Comparison of ENCODE assay signal across 1 cellular context in the genomic region with DNA sequence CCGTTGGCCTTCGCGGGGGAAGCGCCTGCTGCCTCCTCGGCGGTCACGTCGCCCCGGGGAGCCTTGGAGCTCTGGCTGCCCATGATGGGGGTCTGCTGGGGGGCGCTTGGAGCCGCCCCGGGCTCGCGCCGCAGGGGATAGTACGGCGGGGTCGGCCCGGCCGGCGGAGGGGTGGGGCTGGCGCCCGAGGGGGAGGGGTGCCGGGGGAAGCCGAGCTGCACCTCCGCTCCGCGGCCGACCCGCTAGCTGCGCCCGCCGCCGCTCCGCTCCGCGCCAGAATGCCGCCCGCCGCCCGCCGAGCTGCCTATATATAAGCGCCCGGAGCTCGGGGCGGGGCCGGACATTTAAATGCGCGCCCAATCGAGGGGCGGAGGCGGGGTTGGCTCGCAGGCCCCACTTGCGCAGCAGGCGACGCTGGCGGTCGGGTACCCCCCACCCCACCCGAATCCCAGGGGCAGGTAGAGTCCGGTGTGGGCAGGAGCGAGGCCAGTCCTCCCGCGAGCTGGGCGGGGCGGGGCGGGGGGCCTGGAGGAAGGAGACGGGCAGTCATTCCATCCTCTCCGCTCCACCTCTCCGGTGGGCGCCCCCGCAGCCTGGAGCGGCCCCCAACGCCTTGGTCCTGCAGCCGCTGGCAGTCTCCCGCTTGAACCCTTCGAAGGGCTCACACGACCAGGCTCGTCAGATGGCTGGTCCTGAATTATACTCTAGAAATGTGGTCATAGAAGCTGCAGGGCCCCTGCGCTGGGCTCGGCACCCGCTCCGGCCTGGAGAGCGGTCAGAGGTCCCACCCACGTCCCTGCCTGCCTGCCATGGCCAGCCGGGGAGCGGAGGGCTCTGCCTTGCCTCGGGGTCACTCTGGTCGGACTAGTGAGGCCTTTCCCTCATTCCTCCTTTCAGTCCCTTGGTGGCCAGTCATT.
TF ChIP-seq lines count a peak whose summit lies in the region.

A gene with protein sequence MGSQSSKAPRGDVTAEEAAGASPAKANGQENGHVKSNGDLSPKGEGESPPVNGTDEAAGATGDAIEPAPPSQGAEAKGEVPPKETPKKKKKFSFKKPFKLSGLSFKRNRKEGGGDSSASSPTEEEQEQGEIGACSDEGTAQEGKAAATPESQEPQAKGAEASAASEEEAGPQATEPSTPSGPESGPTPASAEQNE (minus strand): TSS at position 283 of the 917 bp plus-strand sequence. CDS start 200 bp downstream, at position 83.

TF ChIP-seq in HepG2, 621 proteins besides CTCF, POLR2A, EP300 and RAD21 (continued from another document and continues in another):
- TF ChIP-seq, protein P1, sequence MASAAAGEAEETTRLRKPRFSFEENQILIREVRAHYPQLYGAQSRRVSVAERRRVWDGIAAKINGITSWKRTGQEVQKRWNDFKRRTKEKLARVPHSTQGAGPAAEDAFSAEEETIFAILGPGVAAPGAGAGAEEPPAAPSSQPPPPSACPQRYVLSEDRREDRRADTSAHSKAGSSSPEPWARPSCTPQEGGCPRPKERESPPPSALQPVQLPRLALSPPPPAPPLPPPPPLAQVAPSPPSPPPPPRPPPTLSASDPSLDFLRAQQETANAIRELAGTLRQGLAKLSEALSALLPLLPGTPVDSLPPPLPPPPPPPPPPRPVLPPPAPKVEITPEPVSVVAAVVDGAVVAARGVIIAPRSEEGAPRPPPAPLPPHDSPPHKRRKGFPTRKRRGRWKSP (CRISPR knock-in tag; IDR thresholded peaks at IDR 0.05): peak; percentile 53; the same call in 1 of the 2 replicates
- TF ChIP-seq ZFP37 (CRISPR knock-in tag; IDR thresholded peaks at IDR 0.05; ENCODE audit: borderline replicate concordance): no peak
- TF ChIP-seq ZNF253 (CRISPR knock-in tag; IDR thresholded peaks at IDR 0.05; ENCODE audit: borderline replicate concordance): no peak
- TF ChIP-seq MAFK (conservative IDR thresholded peaks at IDR 0.05 in 1 of 2, IDR thresholded peaks at IDR 0.05 in 1 of 2; ENCODE audit: low read length in 2 of 2): no peak
- TF ChIP-seq, protein P2, sequence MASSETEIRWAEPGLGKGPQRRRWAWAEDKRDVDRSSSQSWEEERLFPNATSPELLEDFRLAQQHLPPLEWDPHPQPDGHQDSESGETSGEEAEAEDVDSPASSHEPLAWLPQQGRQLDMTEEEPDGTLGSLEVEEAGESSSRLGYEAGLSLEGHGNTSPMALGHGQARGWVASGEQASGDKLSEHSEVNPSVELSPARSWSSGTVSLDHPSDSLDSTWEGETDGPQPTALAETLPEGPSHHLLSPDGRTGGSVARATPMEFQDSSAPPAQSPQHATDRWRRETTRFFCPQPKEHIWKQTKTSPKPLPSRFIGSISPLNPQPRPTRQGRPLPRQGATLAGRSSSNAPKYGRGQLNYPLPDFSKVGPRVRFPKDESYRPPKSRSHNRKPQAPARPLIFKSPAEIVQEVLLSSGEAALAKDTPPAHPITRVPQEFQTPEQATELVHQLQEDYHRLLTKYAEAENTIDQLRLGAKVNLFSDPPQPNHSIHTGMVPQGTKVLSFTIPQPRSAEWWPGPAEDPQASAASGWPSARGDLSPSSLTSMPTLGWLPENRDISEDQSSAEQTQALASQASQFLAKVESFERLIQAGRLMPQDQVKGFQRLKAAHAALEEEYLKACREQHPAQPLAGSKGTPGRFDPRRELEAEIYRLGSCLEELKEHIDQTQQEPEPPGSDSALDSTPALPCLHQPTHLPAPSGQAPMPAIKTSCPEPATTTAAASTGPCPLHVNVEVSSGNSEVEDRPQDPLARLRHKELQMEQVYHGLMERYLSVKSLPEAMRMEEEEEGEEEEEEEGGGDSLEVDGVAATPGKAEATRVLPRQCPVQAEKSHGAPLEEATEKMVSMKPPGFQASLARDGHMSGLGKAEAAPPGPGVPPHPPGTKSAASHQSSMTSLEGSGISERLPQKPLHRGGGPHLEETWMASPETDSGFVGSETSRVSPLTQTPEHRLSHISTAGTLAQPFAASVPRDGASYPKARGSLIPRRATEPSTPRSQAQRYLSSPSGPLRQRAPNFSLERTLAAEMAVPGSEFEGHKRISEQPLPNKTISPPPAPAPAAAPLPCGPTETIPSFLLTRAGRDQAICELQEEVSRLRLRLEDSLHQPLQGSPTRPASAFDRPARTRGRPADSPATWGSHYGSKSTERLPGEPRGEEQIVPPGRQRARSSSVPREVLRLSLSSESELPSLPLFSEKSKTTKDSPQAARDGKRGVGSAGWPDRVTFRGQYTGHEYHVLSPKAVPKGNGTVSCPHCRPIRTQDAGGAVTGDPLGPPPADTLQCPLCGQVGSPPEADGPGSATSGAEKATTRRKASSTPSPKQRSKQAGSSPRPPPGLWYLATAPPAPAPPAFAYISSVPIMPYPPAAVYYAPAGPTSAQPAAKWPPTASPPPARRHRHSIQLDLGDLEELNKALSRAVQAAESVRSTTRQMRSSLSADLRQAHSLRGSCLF (CRISPR knock-in tag; IDR thresholded peaks at IDR 0.05; ENCODE audit: borderline replicate concordance): no peak
- TF ChIP-seq GATA4 (IDR thresholded peaks at IDR 0.05; ENCODE audit: borderline replicate concordance, low read depth): 0 out of 2 replicates have a peak, but pooled peaks have one; percentile 60
- TF ChIP-seq, protein P3, sequence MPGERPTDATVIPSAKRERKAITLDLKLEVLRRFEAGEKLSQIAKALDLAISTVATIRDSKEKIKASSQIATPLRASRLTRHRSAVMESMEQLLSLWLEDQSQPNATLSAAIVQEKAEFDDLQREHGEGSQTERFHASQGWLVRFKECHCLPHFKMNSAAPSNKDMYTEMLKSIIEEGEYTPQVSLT (CRISPR knock-in tag; IDR thresholded peaks at IDR 0.05; ENCODE audit: borderline replicate concordance, low read depth): no peak
- peak; percentile 60 for TF ChIP-seq ZMYM4 (CRISPR knock-in tag; IDR thresholded peaks at IDR 0.05)
- no peak for TF ChIP-seq SALL2 (CRISPR knock-in tag; IDR thresholded peaks at IDR 0.05)
- no peak for TF ChIP-seq ZNF326 (CRISPR knock-in tag; IDR thresholded peaks at IDR 0.05; ENCODE audit: borderline replicate concordance)
- TF ChIP-seq ZNF644 (CRISPR knock-in tag; IDR thresholded peaks at IDR 0.05; ENCODE audit: low read depth): no peak
- TF ChIP-seq, protein P4, sequence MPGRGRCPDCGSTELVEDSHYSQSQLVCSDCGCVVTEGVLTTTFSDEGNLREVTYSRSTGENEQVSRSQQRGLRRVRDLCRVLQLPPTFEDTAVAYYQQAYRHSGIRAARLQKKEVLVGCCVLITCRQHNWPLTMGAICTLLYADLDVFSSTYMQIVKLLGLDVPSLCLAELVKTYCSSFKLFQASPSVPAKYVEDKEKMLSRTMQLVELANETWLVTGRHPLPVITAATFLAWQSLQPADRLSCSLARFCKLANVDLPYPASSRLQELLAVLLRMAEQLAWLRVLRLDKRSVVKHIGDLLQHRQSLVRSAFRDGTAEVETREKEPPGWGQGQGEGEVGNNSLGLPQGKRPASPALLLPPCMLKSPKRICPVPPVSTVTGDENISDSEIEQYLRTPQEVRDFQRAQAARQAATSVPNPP (CRISPR knock-in tag; IDR thresholded peaks at IDR 0.05): no peak
- no peak for TF ChIP-seq MYNN (CRISPR knock-in tag; IDR thresholded peaks at IDR 0.05; ENCODE audit: low read depth)
- TF ChIP-seq, protein P5, sequence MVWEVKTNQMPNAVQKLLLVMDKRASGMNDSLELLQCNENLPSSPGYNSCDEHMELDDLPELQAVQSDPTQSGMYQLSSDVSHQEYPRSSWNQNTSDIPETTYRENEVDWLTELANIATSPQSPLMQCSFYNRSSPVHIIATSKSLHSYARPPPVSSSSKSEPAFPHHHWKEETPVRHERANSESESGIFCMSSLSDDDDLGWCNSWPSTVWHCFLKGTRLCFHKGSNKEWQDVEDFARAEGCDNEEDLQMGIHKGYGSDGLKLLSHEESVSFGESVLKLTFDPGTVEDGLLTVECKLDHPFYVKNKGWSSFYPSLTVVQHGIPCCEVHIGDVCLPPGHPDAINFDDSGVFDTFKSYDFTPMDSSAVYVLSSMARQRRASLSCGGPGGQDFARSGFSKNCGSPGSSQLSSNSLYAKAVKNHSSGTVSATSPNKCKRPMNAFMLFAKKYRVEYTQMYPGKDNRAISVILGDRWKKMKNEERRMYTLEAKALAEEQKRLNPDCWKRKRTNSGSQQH (CRISPR knock-in tag; IDR thresholded peaks at IDR 0.05; ENCODE audit: low read depth): no peak
- TF ChIP-seq FOXP1 (IDR thresholded peaks at IDR 0.05): no peak
- TF ChIP-seq FOXP1 (CRISPR knock-in tag; IDR thresholded peaks at IDR 0.05): no peak
- peak; percentile 63 for TF ChIP-seq GABPB1 (CRISPR knock-in tag; IDR thresholded peaks at IDR 0.05)
- no peak for TF ChIP-seq SNRNP70 (IDR thresholded peaks at IDR 0.05; ENCODE audit: low read depth, low read length)
- no peak for TF ChIP-seq HOXA9 (CRISPR knock-in tag; IDR thresholded peaks at IDR 0.05; ENCODE audit: borderline replicate concordance)
- no peak; the same call in 1 of the 2 replicates for TF ChIP-seq ZMAT3 (CRISPR knock-in tag; conservative IDR thresholded peaks at IDR 0.05)
- TF ChIP-seq ZC3H13 (CRISPR knock-in tag; IDR thresholded peaks at IDR 0.05): peak; percentile 66
- 0 out of 2 replicates have a peak, but pooled peaks have one; percentile 30 for TF ChIP-seq MED1 (CRISPR knock-in tag; IDR thresholded peaks at IDR 0.05)
- TF ChIP-seq EHMT2 (IDR thresholded peaks at IDR 0.05; ENCODE audit: borderline replicate concordance, low read depth, low read length): no peak
- TF ChIP-seq ZNF746 (CRISPR knock-in tag; IDR thresholded peaks at IDR 0.05): no peak
- TF ChIP-seq, protein P6, sequence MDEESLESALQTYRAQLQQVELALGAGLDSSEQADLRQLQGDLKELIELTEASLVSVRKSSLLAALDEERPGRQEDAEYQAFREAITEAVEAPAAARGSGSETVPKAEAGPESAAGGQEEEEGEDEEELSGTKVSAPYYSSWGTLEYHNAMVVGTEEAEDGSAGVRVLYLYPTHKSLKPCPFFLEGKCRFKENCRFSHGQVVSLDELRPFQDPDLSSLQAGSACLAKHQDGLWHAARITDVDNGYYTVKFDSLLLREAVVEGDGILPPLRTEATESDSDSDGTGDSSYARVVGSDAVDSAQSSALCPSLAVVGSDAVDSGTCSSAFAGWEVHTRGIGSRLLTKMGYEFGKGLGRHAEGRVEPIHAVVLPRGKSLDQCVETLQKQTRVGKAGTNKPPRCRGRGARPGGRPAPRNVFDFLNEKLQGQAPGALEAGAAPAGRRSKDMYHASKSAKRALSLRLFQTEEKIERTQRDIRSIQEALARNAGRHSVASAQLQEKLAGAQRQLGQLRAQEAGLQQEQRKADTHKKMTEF (CRISPR knock-in tag; IDR thresholded peaks at IDR 0.05): peak; percentile 69
- peak; percentile 97 for TF ChIP-seq RBFOX2 (IDR thresholded peaks at IDR 0.05; ENCODE audit: low read depth, low read length)
- TF ChIP-seq, protein P7, sequence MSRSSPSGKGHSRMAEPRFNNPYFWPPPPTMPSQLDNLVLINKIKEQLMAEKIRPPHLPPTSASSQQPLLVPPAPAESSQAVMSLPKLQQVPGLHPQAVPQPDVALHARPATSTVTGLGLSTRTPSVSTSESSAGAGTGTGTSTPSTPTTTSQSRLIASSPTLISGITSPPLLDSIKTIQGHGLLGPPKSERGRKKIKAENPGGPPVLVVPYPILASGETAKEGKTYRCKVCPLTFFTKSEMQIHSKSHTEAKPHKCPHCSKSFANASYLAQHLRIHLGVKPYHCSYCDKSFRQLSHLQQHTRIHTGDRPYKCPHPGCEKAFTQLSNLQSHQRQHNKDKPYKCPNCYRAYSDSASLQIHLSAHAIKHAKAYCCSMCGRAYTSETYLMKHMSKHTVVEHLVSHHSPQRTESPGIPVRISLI (CRISPR knock-in tag; IDR thresholded peaks at IDR 0.05; ENCODE audit: borderline replicate concordance): no peak
- TF ChIP-seq ZSCAN9 (CRISPR knock-in tag; IDR thresholded peaks at IDR 0.05; ENCODE audit: borderline replicate concordance): 0 out of 2 replicates have a peak, but pooled peaks have one; percentile 53
- TF ChIP-seq, protein P8, sequence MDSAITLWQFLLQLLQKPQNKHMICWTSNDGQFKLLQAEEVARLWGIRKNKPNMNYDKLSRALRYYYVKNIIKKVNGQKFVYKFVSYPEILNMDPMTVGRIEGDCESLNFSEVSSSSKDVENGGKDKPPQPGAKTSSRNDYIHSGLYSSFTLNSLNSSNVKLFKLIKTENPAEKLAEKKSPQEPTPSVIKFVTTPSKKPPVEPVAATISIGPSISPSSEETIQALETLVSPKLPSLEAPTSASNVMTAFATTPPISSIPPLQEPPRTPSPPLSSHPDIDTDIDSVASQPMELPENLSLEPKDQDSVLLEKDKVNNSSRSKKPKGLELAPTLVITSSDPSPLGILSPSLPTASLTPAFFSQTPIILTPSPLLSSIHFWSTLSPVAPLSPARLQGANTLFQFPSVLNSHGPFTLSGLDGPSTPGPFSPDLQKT (CRISPR knock-in tag; IDR thresholded peaks at IDR 0.05; ENCODE audit: borderline replicate concordance): no peak
- no peak for TF ChIP-seq SRSF9 (IDR thresholded peaks at IDR 0.05; ENCODE audit: borderline replicate concordance, insufficient read depth, low read depth, low read length, poor library complexity, severe bottlenecking)
